ENCODE assay signal across 8 cellular contexts in the genomic region with DNA sequence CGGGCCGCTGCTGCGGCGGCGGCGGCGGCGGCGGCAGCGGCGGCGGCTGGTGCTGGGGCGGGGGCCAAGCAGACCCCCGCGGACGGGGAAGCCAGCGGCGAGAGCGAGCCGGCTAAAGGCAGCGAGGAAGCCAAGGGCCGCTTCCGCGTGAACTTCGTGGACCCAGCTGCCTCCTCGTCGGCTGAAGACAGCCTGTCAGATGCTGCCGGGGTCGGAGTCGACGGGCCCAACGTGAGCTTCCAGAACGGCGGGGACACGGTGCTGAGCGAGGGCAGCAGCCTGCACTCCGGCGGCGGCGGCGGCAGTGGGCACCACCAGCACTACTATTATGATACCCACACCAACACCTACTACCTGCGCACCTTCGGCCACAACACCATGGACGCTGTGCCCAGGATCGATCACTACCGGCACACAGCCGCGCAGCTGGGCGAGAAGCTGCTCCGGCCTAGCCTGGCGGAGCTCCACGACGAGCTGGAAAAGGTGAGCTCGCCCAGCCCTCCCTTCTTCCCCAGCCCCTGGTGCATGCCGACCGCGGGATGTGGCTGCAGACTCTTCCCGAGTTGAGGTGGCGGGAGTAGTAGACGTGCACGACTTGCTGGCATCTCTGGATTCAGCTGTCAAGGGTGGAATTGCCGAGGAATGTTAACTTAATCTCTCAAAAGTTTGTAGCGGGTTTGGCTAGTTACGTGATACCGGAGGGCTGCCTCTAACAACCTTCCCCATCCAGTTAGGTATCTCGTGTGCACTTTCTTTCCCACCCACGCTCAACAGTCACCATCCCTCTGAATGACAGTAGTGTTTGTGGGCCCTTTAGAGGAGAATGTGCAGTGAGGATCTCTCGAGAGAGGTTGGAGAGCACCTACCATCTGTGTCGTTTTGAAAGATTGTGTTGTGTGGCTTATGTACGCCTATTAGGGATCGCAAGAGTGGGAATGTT. TPM values are rescaled to one million over a fixed set of nuclear protein-coding genes. Genes with fewer than 3 reads are reported as not detected.
DNase-seq lines count a peak whose midpoint lies in the region; ATAC-seq, FAIRE-seq and TF ChIP-seq lines count a peak whose summit lies in the region.

No MANE protein-coding gene starts in this region.

- no peak for TF ChIP-seq CTCF in epithelial cell of esophagus (IDR thresholded peaks at IDR 0.05; ENCODE audit: insufficient read depth, low read depth, low read length, missing control alignments)

- H3K36me3 ChIP-seq in mucosa of rectum (ENCODE audit: control insufficient read depth in 2 of 2, insufficient read depth in 2 of 2, low read length in 2 of 2): no peaks in the 10 kb centered on the region

- no peaks in the 10 kb centered on the region for H3K27me3 ChIP-seq in mucosa of rectum (ENCODE audit: control insufficient read depth in 2 of 2, insufficient read depth in 2 of 2, low read length in 2 of 2)

- peak overlapping the region; percentile 72 to 84 for H3K9ac ChIP-seq in mucosa of rectum (ENCODE audit: low read depth in 1 of 2, low read length in 2 of 2)

- DNase-seq in GM12892 (ENCODE audit: insufficient read length): peak; percentile 16
- peak; percentile 13 for DNase-seq in NCI-H2107 treated with DMSO at 0.1 percent for 48 hours (lab: John Stamatoyannopoulos, UW; ENCODE audit: unreplicated experiment)
- DNase-seq in activated CD8-positive, alpha-beta memory T cell treated with anti-CD3 and anti-CD28 coated beads, Interleukin-2, amount 50 U/mL, for 48 hours: peak; percentile 77
- DNase-seq in epithelial cell of esophagus (ENCODE audit: low read depth): peak; percentile 62
- peak; percentile 24 to 31 for DNase-seq in stimulated activated CD8-positive, alpha-beta memory T cell treated with anti-CD3 and anti-CD28 coated beads, Interleukin-7, amount 100 ng/mL, for 4 hours (ENCODE audit: low read depth in 2 of 2)
- no peak for DNase-seq in T1000 (lab: John Stamatoyannopoulos, UW)

- H3K9me3 ChIP-seq in mucosa of rectum (ENCODE audit: control insufficient read depth in 2 of 2, low read length in 2 of 2): no peaks in the 10 kb centered on the region

- peak overlapping the region; percentile 95 to 98 for H3K27ac ChIP-seq in mucosa of rectum (ENCODE audit: low read depth in 2 of 2, low read length in 2 of 2)

- peaks cover 5 to 7% of the 10 kb centered on the region in 2 donors for H3K4me1 ChIP-seq in mucosa of rectum (ENCODE audit: control insufficient read depth in 2 of 2, insufficient read depth in 2 of 2, low read length in 2 of 2)

- H3K4me3 ChIP-seq in epithelial cell of esophagus (ENCODE audit: low read length): peak overlapping the region; percentile 70
- H3K4me3 ChIP-seq in mucosa of rectum (ENCODE audit: low read length in 2 of 2): peak overlapping the region; percentile 68 to 94

- ATAC-seq in HG02588 (IDR thresholded peaks at IDR 0.05; ENCODE audit: unreplicated experiment): peak; percentile 18

- no peak for TF ChIP-seq POLR2A in GM12892 (IDR thresholded peaks at IDR 0.05; ENCODE audit: low read depth, low read length)

- FAIRE-seq in GM12892 (lab: Jason Lieb, UNC): peak; percentile 85

RNA-seq across cellular contexts. Expression of gene SLC12A2, which starts 0.9 kb away (rescaled TPM):
- polyA plus RNA-seq in GM12892 (2012; ENCODE audit: missing spikeins): 8.6 TPM
